In the genomic region with DNA sequence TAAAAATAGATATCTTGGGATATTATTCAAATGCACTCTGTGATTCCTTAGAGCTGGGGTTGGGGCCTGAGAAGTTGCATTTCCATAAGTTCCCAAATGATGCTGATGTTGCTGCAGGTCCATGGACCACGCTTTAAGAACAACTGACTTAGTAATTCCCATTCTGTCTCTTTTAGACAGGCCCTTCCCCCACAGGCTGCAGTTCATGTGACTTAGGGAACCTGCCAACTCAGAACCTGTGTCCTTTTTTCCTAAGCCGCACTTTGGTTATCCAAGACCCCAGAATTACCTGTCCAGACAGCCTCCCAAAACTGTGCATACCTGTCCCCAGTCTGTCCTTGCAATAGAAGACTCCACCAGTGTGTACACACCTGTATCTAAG, we compare ENCODE assay signal across 16 cellular contexts. TPM values are rescaled to one million over a fixed set of nuclear protein-coding genes. Genes with fewer than 3 reads are reported as not detected.
"Had no signal": no experiment of that assay in that cellular context is flagged by ENCODE, and none has a peak within 500 bp of the region (broad histone marks: within the 10 kb centered on the region; RNA-seq: fewer than 3 reads in every experiment).

No MANE protein-coding gene starts in this region.

- H3K4me3 ChIP-seq: esophagus muscularis mucosa, psoas muscle, right lobe of liver had no signal

- H3K9me3 Mint-ChIP-seq: activated CD4-positive, alpha-beta T cell treated with anti-CD3 and anti-CD28 coated beads, Interleukin-2, amount 10 ng/mL, durations not matched to agents 24 days and 14 days; activated naive CD4-positive, alpha-beta T cell treated with anti-CD3 and anti-CD28 coated beads for 36 hours; activated T-helper 17 cell treated with anti-CD3 and anti-CD28 coated beads, Interleukin-2, amount 50 U/mL, for 72 hours; central memory CD8-positive, alpha-beta T cell; natural killer cell treated with Interleukin-12 subunit alpha and Interleukin-12 subunit beta and Interleukin-15 and Interleukin-18, amount 100 ng/mL, for 72 hours; WTC11 had no signal

- H3K27ac ChIP-seq: esophagus muscularis mucosa, psoas muscle, right lobe of liver had no signal

- DNase-seq: activated CD4-positive, alpha-beta T cell treated with anti-CD3 and anti-CD28 coated beads, Interleukin-2, amount 10 ng/mL, durations not matched to agents 24 days and 14 days; activated CD8-positive, alpha-beta memory T cell treated with anti-CD3 and anti-CD28 coated beads for 24 hours; activated naive CD4-positive, alpha-beta T cell treated with anti-CD3 and anti-CD28 coated beads for 36 hours; activated T-cell treated with anti-CD3 and anti-CD28 coated beads for 4 hours; occipital lobe; psoas muscle; right lobe of liver; stimulated activated CD4-positive, alpha-beta T cell treated with anti-CD3 and anti-CD28 coated beads, Interleukin-12 subunit alpha, Interleukin-12 subunit beta, amount 100 ng/mL, for 4 hours; stimulated activated naive CD4-positive, alpha-beta T cell treated with Interleukin-2 at 50 U/mL for 16 hours; T-helper 17 cell had no signal

- ATAC-seq: activated T-helper 17 cell treated with anti-CD3 and anti-CD28 coated beads, Interleukin-2, amount 50 U/mL, for 72 hours; left lobe of liver; natural killer cell treated with Interleukin-12 subunit alpha and Interleukin-12 subunit beta and Interleukin-15 and Interleukin-18, amount 100 ng/mL, for 72 hours; psoas muscle; T-helper 17 cell; WTC11 had no signal

- H3K27ac Mint-ChIP-seq: activated CD4-positive, alpha-beta T cell treated with anti-CD3 and anti-CD28 coated beads, Interleukin-2, amount 10 ng/mL, durations not matched to agents 24 days and 14 days; activated naive CD4-positive, alpha-beta T cell treated with anti-CD3 and anti-CD28 coated beads for 36 hours; activated T-helper 17 cell treated with anti-CD3 and anti-CD28 coated beads, Interleukin-2, amount 50 U/mL, for 72 hours; natural killer cell treated with Interleukin-12 subunit alpha and Interleukin-12 subunit beta and Interleukin-15 and Interleukin-18, amount 100 ng/mL, for 72 hours; T-helper 17 cell; WTC11 had no signal

- H3K36me3 Mint-ChIP-seq: natural killer cell treated with Interleukin-12 subunit alpha and Interleukin-12 subunit beta and Interleukin-15 and Interleukin-18, amount 100 ng/mL, for 72 hours; WTC11 had no signal

- H3K4me1 ChIP-seq: psoas muscle had no signal

- H3K9me3 ChIP-seq: esophagus muscularis mucosa, psoas muscle, right lobe of liver had no signal

- H3K4me3 Mint-ChIP-seq: activated CD4-positive, alpha-beta T cell treated with anti-CD3 and anti-CD28 coated beads, Interleukin-2, amount 10 ng/mL, durations not matched to agents 24 days and 14 days; activated naive CD4-positive, alpha-beta T cell treated with anti-CD3 and anti-CD28 coated beads for 36 hours; activated T-helper 17 cell treated with anti-CD3 and anti-CD28 coated beads, Interleukin-2, amount 50 U/mL, for 72 hours; central memory CD8-positive, alpha-beta T cell; natural killer cell treated with Interleukin-12 subunit alpha and Interleukin-12 subunit beta and Interleukin-15 and Interleukin-18, amount 100 ng/mL, for 72 hours; T-helper 17 cell; WTC11 had no signal

- H3K36me3 ChIP-seq: esophagus muscularis mucosa, right lobe of liver had no signal

- H3K4me1 Mint-ChIP-seq: activated CD4-positive, alpha-beta T cell treated with anti-CD3 and anti-CD28 coated beads, Interleukin-2, amount 10 ng/mL, durations not matched to agents 24 days and 14 days; activated T-helper 17 cell treated with anti-CD3 and anti-CD28 coated beads, Interleukin-2, amount 50 U/mL, for 72 hours; central memory CD8-positive, alpha-beta T cell had no signal

RNA-seq across cellular contexts. Expression of a gene that starts 1.7 kb away (rescaled TPM):
- total RNA-seq: activated CD4-positive, alpha-beta T cell treated with anti-CD3 and anti-CD28 coated beads, Interleukin-2, amount 10 ng/mL, durations not matched to agents 24 days and 14 days; activated naive CD4-positive, alpha-beta T cell treated with anti-CD3 and anti-CD28 coated beads for 36 hours; natural killer cell treated with Interleukin-12 subunit alpha and Interleukin-12 subunit beta and Interleukin-15 and Interleukin-18, amount 100 ng/mL, for 72 hours; T-helper 17 cell had no signal

RNA-seq across cellular contexts. Expression of a gene that starts 34.4 kb away (rescaled TPM):
- total RNA-seq: activated CD4-positive, alpha-beta T cell treated with anti-CD3 and anti-CD28 coated beads, Interleukin-2, amount 10 ng/mL, durations not matched to agents 24 days and 14 days; activated naive CD4-positive, alpha-beta T cell treated with anti-CD3 and anti-CD28 coated beads for 36 hours; activated T-helper 17 cell treated with anti-CD3 and anti-CD28 coated beads, Interleukin-2, amount 50 U/mL, for 72 hours; natural killer cell treated with Interleukin-12 subunit alpha and Interleukin-12 subunit beta and Interleukin-15 and Interleukin-18, amount 100 ng/mL, for 72 hours; T-helper 17 cell had no signal
